ENCODE assay signal across 8 cellular contexts in the genomic region with DNA sequence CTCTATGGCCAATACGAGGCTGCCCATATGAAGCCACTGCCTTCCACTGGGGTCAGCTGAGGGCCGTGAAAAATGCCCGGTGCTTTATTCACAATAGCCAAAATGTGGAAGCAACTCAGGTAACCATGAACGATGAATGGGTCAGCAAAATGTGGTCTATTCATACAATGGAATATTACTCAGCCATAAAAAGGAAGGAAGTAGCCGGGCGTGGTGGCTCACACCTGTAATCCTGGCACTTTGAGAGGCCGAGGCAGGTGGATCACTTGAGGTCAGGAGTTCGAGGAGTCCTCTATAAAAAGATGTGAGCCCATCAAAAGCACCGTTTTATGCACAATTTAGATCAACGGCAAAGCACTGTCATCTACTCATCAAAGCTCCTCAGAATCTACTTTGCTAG.
"Had no signal": no experiment of that assay in that cellular context is flagged by ENCODE, and none has a peak within 500 bp of the region (broad histone marks: within the 10 kb centered on the region; RNA-seq: fewer than 3 reads in every experiment).

No MANE protein-coding gene starts in this region.

- FAIRE-seq: HTR-8/SVneo had no signal

- H2AFZ ChIP-seq: GM23248 had no signal

- ATAC-seq: HCT116 had no signal

- H3K9me3 ChIP-seq: HAP-1 had no signal

- H3K9ac ChIP-seq: GM23248 had no signal

- H3K4me3 ChIP-seq: GM23248, HAP-1 had no signal

- DNase-seq: GM23248, GOT3, H7, IMR-90, KBM-7 had no signal

- H3K27ac ChIP-seq: GM23248 had no signal
